20 cellular contexts compared by ENCODE assay signal in genomic region chr1:61109910-61110309, GRCh38.
"Had no signal": no experiment of that assay in that cellular context is flagged by ENCODE, and none has a peak within 500 bp of the region (broad histone marks: within the 10 kb centered on the region; RNA-seq: fewer than 3 reads in every experiment).

No MANE protein-coding gene starts in this region.

- DNase-seq: effector CD8-positive, alpha-beta T cell; gastrocnemius medialis; heart right ventricle; islet precursor cell; left colon; mammary epithelial cell; nucleus accumbens; ovary; sigmoid colon; stimulated activated CD4-positive, alpha-beta T cell treated with anti-CD3 and anti-CD28 coated beads, Interleukin-2, amount 100 ng/mL, for 24 hours; stimulated activated naive CD4-positive, alpha-beta T cell; thyroid gland had no signal

- FAIRE-seq: urothelium cell line had no signal

- H2AFZ ChIP-seq: neural progenitor cell had no signal

- H3K4me3 ChIP-seq: coronary artery, gastrocnemius medialis, heart right ventricle, neural progenitor cell, ovary, right atrium auricular region, sigmoid colon, skin epidermis, suprapubic skin, thyroid gland had no signal

- ATAC-seq: gastrocnemius medialis; left colon; natural killer cell treated with Interleukin-12 subunit alpha and Interleukin-12 subunit beta and Interleukin-15 and Interleukin-18, amount 100 ng/mL, for 72 hours had no signal

- H3K9ac ChIP-seq: neural progenitor cell had no signal

- H3K4me3 Mint-ChIP-seq: natural killer cell treated with Interleukin-12 subunit alpha and Interleukin-12 subunit beta and Interleukin-15 and Interleukin-18, amount 100 ng/mL, for 72 hours; neural progenitor cell; type B pancreatic cell had no signal

- H3K9me3 ChIP-seq: gastrocnemius medialis, ovary, suprapubic skin, thyroid gland had no signal

- H3K27me3 ChIP-seq: gastrocnemius medialis, heart right ventricle, neural progenitor cell, ovary, right atrium auricular region, sigmoid colon, suprapubic skin, thyroid gland had no signal

- H3K9me3 Mint-ChIP-seq: natural killer cell treated with Interleukin-12 subunit alpha and Interleukin-12 subunit beta and Interleukin-15 and Interleukin-18, amount 100 ng/mL, for 72 hours; type B pancreatic cell had no signal

- H3K36me3 ChIP-seq: heart right ventricle, neural progenitor cell, ovary, right atrium auricular region, sigmoid colon, suprapubic skin, thyroid gland had no signal

- H3K27ac Mint-ChIP-seq: natural killer cell treated with Interleukin-12 subunit alpha and Interleukin-12 subunit beta and Interleukin-15 and Interleukin-18, amount 100 ng/mL, for 72 hours; neural progenitor cell; type B pancreatic cell had no signal

- H3K27me3 Mint-ChIP-seq: type B pancreatic cell had no signal

- H3K27ac ChIP-seq: coronary artery, neural progenitor cell, ovary had no signal

- H3K4me2 ChIP-seq: neural progenitor cell had no signal
